Comparison of ENCODE assay signal across 8 cellular contexts in the genomic region with DNA sequence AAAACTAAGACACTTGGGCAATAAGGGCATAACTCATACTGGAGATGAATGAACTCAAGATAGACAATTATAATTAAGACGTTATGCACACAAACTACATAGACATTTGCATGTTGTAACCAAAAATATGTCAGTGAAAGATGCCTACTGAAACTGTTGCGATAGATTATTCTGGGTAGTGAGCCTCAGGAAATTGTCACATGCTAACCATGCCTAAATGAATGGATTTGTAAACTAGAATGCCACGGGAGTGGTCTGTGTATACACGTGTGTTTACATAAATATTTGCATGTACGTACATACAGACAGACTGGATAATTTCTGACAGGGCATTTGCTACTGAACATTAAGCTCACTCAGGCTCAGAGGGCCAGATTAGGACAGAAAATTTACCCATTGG. TPM values are rescaled to one million over a fixed set of nuclear protein-coding genes. Genes with fewer than 3 reads are reported as not detected.
DNase-seq lines count a peak whose midpoint lies in the region; ATAC-seq and TF ChIP-seq lines count a peak whose summit lies in the region.

No MANE protein-coding gene starts in this region.

- H3K4me3 Mint-ChIP-seq in memory B cell, result peak overlapping the region; percentile 98

- H3K27me3 ChIP-seq in MG63, result no peaks in the 10 kb centered on the region

- peak; percentile 47 for ATAC-seq in GM18517 (IDR thresholded peaks at IDR 0.05; ENCODE audit: unreplicated experiment)
- ATAC-seq in GM21423 (IDR thresholded peaks at IDR 0.05; ENCODE audit: unreplicated experiment), result peak; percentile 33
- peak; percentile 49 for ATAC-seq in memory B cell (ENCODE audit: low read depth)

- peaks cover 1% of the 10 kb centered on the region for H3K36me3 Mint-ChIP-seq in memory B cell

- no peak for TF ChIP-seq CTCF in GM10266 (IDR thresholded peaks at IDR 0.05; ENCODE audit: control insufficient read depth, insufficient read depth, low read depth, missing control alignments)

- no peaks in the 10 kb centered on the region for H3K9me3 ChIP-seq in MG63

- peak; percentile 67 for DNase-seq in NAMALWA (ENCODE audit: low spot score)
- no peak for DNase-seq in memory B cell (ENCODE audit: low spot score in 2 of 2)
- no peak for DNase-seq in GM10266 (ENCODE audit: extremely low spot score)
- DNase-seq in NCI-H187 (lab: John Stamatoyannopoulos, UW), result no peak
- DNase-seq in MG63, result no peak
- no peak for DNase-seq in islet precursor cell

- no peak overlapping the region; the same call in 1 of the 2 replicates for H3K4me3 ChIP-seq in MG63

- H3K27me3 Mint-ChIP-seq in memory B cell, result no peaks in the 10 kb centered on the region

- peaks cover 25% of the 10 kb centered on the region for H3K4me1 Mint-ChIP-seq in memory B cell

- H3K9me3 Mint-ChIP-seq in memory B cell, result no peaks in the 10 kb centered on the region

- peak overlapping the region; percentile 97 for H3K27ac Mint-ChIP-seq in memory B cell

- H3K36me3 ChIP-seq in MG63, result peaks cover 2% of the 10 kb centered on the region; the same call in 1 of the 2 replicates

RNA-seq across cellular contexts. Expression of a gene that starts 1.2 kb away (rescaled TPM):
- total RNA-seq in MG63 (2014; rRNA removed; shearing (Covaris generic); ENCODE audit: low replicate concordance), result 4.7 TPM in 1 of 2 replicates, not detected in the other

RNA-seq across cellular contexts. Expression of a gene that starts 17.7 kb away (rescaled TPM):
- total RNA-seq in MG63 (2014; rRNA removed; shearing (Covaris generic); ENCODE audit: low replicate concordance), result 37.1 and 39.2 TPM in 2 replicates
